ENCODE assay signal across 31 cellular contexts in the genomic region with DNA sequence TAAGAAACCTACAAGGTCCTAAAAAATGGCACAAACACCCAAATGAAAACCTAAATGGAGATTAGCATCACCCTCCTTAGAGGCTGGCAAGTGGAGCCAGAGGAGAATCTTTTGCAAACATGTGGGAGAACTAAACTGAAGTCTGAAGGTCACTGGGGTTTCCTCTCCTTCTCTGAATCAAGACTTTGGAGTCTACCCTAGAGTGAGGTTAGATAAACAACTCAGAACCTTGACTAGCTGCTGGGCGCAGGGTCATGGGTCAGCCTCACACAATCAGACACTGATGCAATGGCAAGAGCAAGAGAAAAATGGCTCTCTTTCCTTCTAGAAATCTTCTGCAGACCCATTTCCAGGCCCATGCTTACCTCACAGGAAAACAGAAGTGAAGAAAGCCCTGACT.
"Had no signal": no experiment of that assay in that cellular context is flagged by ENCODE, and none has a peak within 500 bp of the region (broad histone marks: within the 10 kb centered on the region; RNA-seq: fewer than 3 reads in every experiment).

No MANE protein-coding gene starts in this region.

- H3K4me1 Mint-ChIP-seq: activated CD4-positive, alpha-beta T cell treated with anti-CD3 and anti-CD28 coated beads for 36 hours; activated CD4-positive, alpha-beta T cell treated with anti-CD3 and anti-CD28 coated beads, Interleukin-2, amount 10 ng/mL, durations not matched to agents 7 days and 5 days; activated naive CD8-positive, alpha-beta T cell treated with anti-CD3 and anti-CD28 coated beads, Interleukin-2, amount 50 U/mL, for 24 hours; central memory CD8-positive, alpha-beta T cell had no signal

- H3K27me3 Mint-ChIP-seq: activated CD4-positive, alpha-beta T cell treated with anti-CD3 and anti-CD28 coated beads for 36 hours; activated CD4-positive, alpha-beta T cell treated with anti-CD3 and anti-CD28 coated beads, Interleukin-2, amount 10 ng/mL, durations not matched to agents 7 days and 5 days; activated naive CD8-positive, alpha-beta T cell; activated naive CD8-positive, alpha-beta T cell treated with anti-CD3 and anti-CD28 coated beads, Interleukin-2, amount 50 U/mL, for 24 hours; activated T-cell treated with anti-CD3 and anti-CD28 coated beads, Interleukin-2, amount 50 U/mL, for 24 hours; central memory CD8-positive, alpha-beta T cell had no signal

- FAIRE-seq: TTC549 had no signal

- H3K4me1 ChIP-seq: SJCRH30 had no signal

- H3K9me3 Mint-ChIP-seq: activated CD4-positive, alpha-beta T cell treated with anti-CD3 and anti-CD28 coated beads, Interleukin-2, amount 10 ng/mL, durations not matched to agents 7 days and 5 days; activated naive CD4-positive, alpha-beta T cell treated with anti-CD3 and anti-CD28 coated beads for 36 hours; activated naive CD8-positive, alpha-beta T cell treated with anti-CD3 and anti-CD28 coated beads, Interleukin-2, amount 50 U/mL, for 24 hours; activated T-cell treated with anti-CD3 and anti-CD28 coated beads, Interleukin-2, amount 50 U/mL, for 24 hours; activated T-helper 2 cell treated with anti-CD3 and anti-CD28 coated beads, Interferon-gamma antibody, Interleukin-2, Interleukin-4, amounts not matched to agents 10 μg/mL and 5 μg/mL and 100 μg/mL, durations not matched to agents 14 hours and 24 hours and 36 hours; central memory CD8-positive, alpha-beta T cell; T-helper 1 cell treated with Interleukin-12 subunit alpha and Interleukin-12 subunit beta and Interleukin-4 antibody, amounts not matched to agents 30 μg/mL and 1 μg/mL, for 36 hours; T-helper 2 cell treated with Interferon-gamma antibody and Interleukin-4, amounts not matched to agents 5 μg/mL and 100 μg/mL, for 36 hours; WTC11 had no signal

- H3K9me3 ChIP-seq: MG63, SJCRH30 had no signal

- H3K27me3 ChIP-seq: cardiac muscle cell, MG63, SJCRH30 had no signal

- H3K27ac ChIP-seq: cardiac muscle cell, SJCRH30, SK-N-MC had no signal

- H3K36me3 ChIP-seq: cardiac muscle cell, MG63, SJCRH30 had no signal

- DNase-seq: activated CD4-positive, alpha-beta T cell treated with anti-CD3 and anti-CD28 coated beads for 36 hours; activated CD4-positive, alpha-beta T cell treated with anti-CD3 and anti-CD28 coated beads, Interleukin-2, amount 10 ng/mL, durations not matched to agents 7 days and 5 days; activated CD4-positive, alpha-beta T cell treated with anti-CD3 and anti-CD28 coated beads, Interleukin-2, amount 50 U/mL, for 48 hours; activated CD8-positive, alpha-beta T cell treated with anti-CD3 and anti-CD28 coated beads, Interleukin-2, amount 10 ng/mL, durations not matched to agents 7 days and 5 days; activated gamma-delta T cell; activated naive CD4-positive, alpha-beta T cell treated with anti-CD3 and anti-CD28 coated beads for 36 hours; activated naive CD8-positive, alpha-beta T cell treated with anti-CD3 and anti-CD28 coated beads, Interleukin-2, amount 50 U/mL, for 24 hours; activated T-cell treated with anti-CD3 and anti-CD28 coated beads, Interleukin-2, amount 50 U/mL, for 24 hours; amniotic stem cell; aorta; KG1; MG63; NCI-H1048; NCI-H1105 treated with DMSO at 0.1 percent for 48 hours; NCI-H1436; NCI-H1694; NCI-H1930; NCI-H2081 treated with DMSO at 0.1 percent for 48 hours; NCI-H345; NCI-H524 treated with DMSO at 0.1 percent for 48 hours; SHP77; SJCRH30 had no signal

- H3K27ac Mint-ChIP-seq: activated CD4-positive, alpha-beta T cell treated with anti-CD3 and anti-CD28 coated beads for 36 hours; activated CD4-positive, alpha-beta T cell treated with anti-CD3 and anti-CD28 coated beads, Interleukin-2, amount 10 ng/mL, durations not matched to agents 7 days and 5 days; activated CD8-positive, alpha-beta T cell treated with anti-CD3 and anti-CD28 coated beads, Interleukin-2, amount 10 ng/mL, durations not matched to agents 7 days and 5 days; activated naive CD4-positive, alpha-beta T cell treated with anti-CD3 and anti-CD28 coated beads for 36 hours; activated naive CD8-positive, alpha-beta T cell; activated naive CD8-positive, alpha-beta T cell treated with anti-CD3 and anti-CD28 coated beads, Interleukin-2, amount 50 U/mL, for 24 hours; activated T-cell treated with anti-CD3 and anti-CD28 coated beads, Interleukin-2, amount 50 U/mL, for 24 hours; activated T-helper 2 cell treated with anti-CD3 and anti-CD28 coated beads, Interferon-gamma antibody, Interleukin-2, Interleukin-4, amounts not matched to agents 10 μg/mL and 5 μg/mL and 100 μg/mL, durations not matched to agents 14 hours and 24 hours and 36 hours; T-helper 1 cell treated with Interleukin-12 subunit alpha and Interleukin-12 subunit beta and Interleukin-4 antibody, amounts not matched to agents 30 μg/mL and 1 μg/mL, for 36 hours; T-helper 2 cell treated with Interferon-gamma antibody and Interleukin-4, amounts not matched to agents 5 μg/mL and 100 μg/mL, for 36 hours; WTC11 had no signal

- H3K4me3 Mint-ChIP-seq: activated CD4-positive, alpha-beta T cell treated with anti-CD3 and anti-CD28 coated beads for 36 hours; activated CD4-positive, alpha-beta T cell treated with anti-CD3 and anti-CD28 coated beads, Interleukin-2, amount 10 ng/mL, durations not matched to agents 7 days and 5 days; activated CD8-positive, alpha-beta T cell treated with anti-CD3 and anti-CD28 coated beads, Interleukin-2, amount 10 ng/mL, durations not matched to agents 7 days and 5 days; activated naive CD4-positive, alpha-beta T cell treated with anti-CD3 and anti-CD28 coated beads for 36 hours; activated naive CD8-positive, alpha-beta T cell; activated naive CD8-positive, alpha-beta T cell treated with anti-CD3 and anti-CD28 coated beads, Interleukin-2, amount 50 U/mL, for 24 hours; activated T-cell treated with anti-CD3 and anti-CD28 coated beads, Interleukin-2, amount 50 U/mL, for 24 hours; central memory CD8-positive, alpha-beta T cell; T-helper 1 cell treated with Interleukin-12 subunit alpha and Interleukin-12 subunit beta and Interleukin-4 antibody, amounts not matched to agents 30 μg/mL and 1 μg/mL, for 36 hours; T-helper 2 cell treated with Interferon-gamma antibody and Interleukin-4, amounts not matched to agents 5 μg/mL and 100 μg/mL, for 36 hours; WTC11 had no signal

- H3K4me3 ChIP-seq: cardiac muscle cell, MG63, SJCRH30, SK-N-MC had no signal

- H3K36me3 Mint-ChIP-seq: activated naive CD8-positive, alpha-beta T cell; WTC11 had no signal
